ENCODE assay signal across 8 cellular contexts in genomic region chr11:32829157-32829679, GRCh38. TPM values are rescaled to one million over a fixed set of nuclear protein-coding genes. Genes with fewer than 3 reads are reported as not detected.
DNase-seq lines count a peak whose midpoint lies in the region; ATAC-seq and TF ChIP-seq lines count a peak whose summit lies in the region.

No MANE protein-coding gene starts in this region.

- TF ChIP-seq RAD21 in neural cell (conservative IDR thresholded peaks at IDR 0.05) = no peak

- H3K9me3 Mint-ChIP-seq in activated CD8-positive, alpha-beta memory T cell treated with anti-CD3 and anti-CD28 coated beads, Interleukin-2, amount 10 ng/mL, durations not matched to agents 7 days and 5 days (ENCODE audit: low read depth) = no peaks in the 10 kb centered on the region
- no peaks in the 10 kb centered on the region for H3K9me3 Mint-ChIP-seq in endothelial cell (ENCODE audit: unreplicated experiment)

- CTCF ChIA-PET in activated CD8-positive, alpha-beta memory T cell treated with anti-CD3 and anti-CD28 coated beads, Interleukin-2, amount 10 ng/mL, durations not matched to agents 7 days and 5 days (lab: Charles Lee) = no interaction called here
- CTCF ChIA-PET in OCI-LY7 (lab: Charles Lee; ENCODE audit: unreplicated experiment) = no interaction called here

- no peaks in the 10 kb centered on the region for H3K36me3 ChIP-seq in OCI-LY7 (ENCODE audit: insufficient read depth, low read length)
- no peaks in the 10 kb centered on the region for H3K36me3 ChIP-seq in neural cell (ENCODE audit: insufficient read depth, low read length)

- H3K27me3 Mint-ChIP-seq in activated CD8-positive, alpha-beta memory T cell treated with anti-CD3 and anti-CD28 coated beads, Interleukin-2, amount 10 ng/mL, durations not matched to agents 7 days and 5 days = peaks cover 26% of the 10 kb centered on the region
- peaks cover 1% of the 10 kb centered on the region for H3K27me3 Mint-ChIP-seq in endothelial cell (ENCODE audit: unreplicated experiment)

- intact Hi-C loops in OCI-LY7 (cut with micrococcal nuclease; ENCODE audit: unreplicated experiment) = loop anchor here (5.0 kb wide), 1 partner anchor 38 kb away; no protein-coding TSS in a partner anchor

- H3K4me1 Mint-ChIP-seq in activated CD8-positive, alpha-beta memory T cell treated with anti-CD3 and anti-CD28 coated beads, Interleukin-2, amount 10 ng/mL, durations not matched to agents 7 days and 5 days = peaks cover 14% of the 10 kb centered on the region
- no peaks in the 10 kb centered on the region for H3K4me1 Mint-ChIP-seq in endothelial cell (ENCODE audit: unreplicated experiment)

- H3K4me3 Mint-ChIP-seq in activated CD8-positive, alpha-beta memory T cell treated with anti-CD3 and anti-CD28 coated beads, Interleukin-2, amount 10 ng/mL, durations not matched to agents 7 days and 5 days = peak overlapping the region; percentile 86
- peak overlapping the region; percentile 87 for H3K4me3 Mint-ChIP-seq in endothelial cell (ENCODE audit: unreplicated experiment)

- H3F3A ChIP-seq in neural cell (ENCODE audit: insufficient read depth, low read length, poor library complexity, severe bottlenecking) = no peaks in the 10 kb centered on the region

- H3K4me3 ChIP-seq in OCI-LY7 (ENCODE audit: low read depth, low read length, poor library complexity, severe bottlenecking) (peak overlapping the region; percentile 56), neural cell (ENCODE audit: low read length) (peak overlapping the region; percentile 65)

- H3K9me2 ChIP-seq in OCI-LY7 (ENCODE audit: insufficient read depth, low read length) (no peaks in the 10 kb centered on the region), neural cell (ENCODE audit: insufficient read depth, low read length) (no peaks in the 10 kb centered on the region)

- ATAC-seq in activated CD8-positive, alpha-beta memory T cell treated with anti-CD3 and anti-CD28 coated beads, Interleukin-2, amount 10 ng/mL, durations not matched to agents 7 days and 5 days = peak; percentile 50
- peak; percentile 47 for ATAC-seq in HG02610 (IDR thresholded peaks at IDR 0.05; ENCODE audit: unreplicated experiment)

- BruUV-seq in OCI-LY7 (replicated peaks; lab: Mats Ljungman, UMichigan) = no TSS peak

- H3K4me2 ChIP-seq in OCI-LY7 (ENCODE audit: low read length) (peak overlapping the region; percentile 60), neural cell (ENCODE audit: low read length) (no peak overlapping the region)

- TF ChIP-seq EP300 in neural cell (conservative IDR thresholded peaks at IDR 0.05; ENCODE audit: poor library complexity, severe bottlenecking) = no peak

- peaks cover 40% of the 10 kb centered on the region for H3K27me3 ChIP-seq in neural cell (ENCODE audit: insufficient read depth, low read depth, low read length)

- DNase-seq in activated CD8-positive, alpha-beta memory T cell treated with anti-CD3 and anti-CD28 coated beads, Interleukin-2, amount 10 ng/mL, durations not matched to agents 7 days and 5 days = no peak
- DNase-seq in activated CD8-positive, alpha-beta memory T cell treated with anti-CD3 and anti-CD28 coated beads, Interleukin-2, amount 50 U/mL, for 4 hours = no peak
- DNase-seq in OCI-LY7 (ENCODE audit: low spot score) (no peak), endothelial cell (ENCODE audit: low spot score) (no peak), NCI-H2171 treated with DMSO at 0.1 percent for 48 hours (lab: John Stamatoyannopoulos, UW) (no peak), T-helper 9 cell (no peak)

- H2AFZ ChIP-seq in OCI-LY7 (ENCODE audit: low read length) (peak overlapping the region; percentile 65; the same call in 1 of the 2 replicates), neural cell (ENCODE audit: low read depth, low read length) (no peak overlapping the region)

- peak overlapping the region; percentile 77 for H3K27ac Mint-ChIP-seq in activated CD8-positive, alpha-beta memory T cell treated with anti-CD3 and anti-CD28 coated beads, Interleukin-2, amount 10 ng/mL, durations not matched to agents 7 days and 5 days
- no peak overlapping the region for H3K27ac Mint-ChIP-seq in endothelial cell (ENCODE audit: unreplicated experiment)

- H3K9ac ChIP-seq in neural cell (ENCODE audit: low read length) = peak overlapping the region; percentile 5

- TF ChIP-seq CTCF in OCI-LY7 (conservative IDR thresholded peaks at IDR 0.05; ENCODE audit: low read length) (no peak), endothelial cell (IDR thresholded peaks at IDR 0.05; ENCODE audit: unreplicated experiment) (no peak), neural cell (IDR thresholded peaks at IDR 0.05; ENCODE audit: poor library complexity, severe bottlenecking) (no peak)

- H4K20me1 ChIP-seq in OCI-LY7 (ENCODE audit: insufficient read depth, low read length) (no peaks in the 10 kb centered on the region), neural cell (ENCODE audit: insufficient read depth) (no peaks in the 10 kb centered on the region)

- POLR2A ChIA-PET in OCI-LY7 (lab: Charles Lee) = interaction anchor here (0.8 kb wide), 1 partner anchor 12 kb away, joined by 6 read pairs; no protein-coding TSS in a partner anchor

- H3K9me3 ChIP-seq in OCI-LY7 (ENCODE audit: low read length) = no peaks in the 10 kb centered on the region
- no peaks in the 10 kb centered on the region for H3K9me3 ChIP-seq in neural cell (ENCODE audit: low read length)

- H3K79me2 ChIP-seq in OCI-LY7 (ENCODE audit: insufficient read depth, low read depth, low read length) (no peaks in the 10 kb centered on the region), neural cell (replicated peaks; ENCODE audit: insufficient read depth, low read length) (no peaks in the 10 kb centered on the region)

- no peak overlapping the region for H3K27ac ChIP-seq in OCI-LY7 (ENCODE audit: low read depth, low read length, poor library complexity, severe bottlenecking)
- H3K27ac ChIP-seq in neural cell (ENCODE audit: low read length) = no peak overlapping the region

- H3K4me1 ChIP-seq in OCI-LY7 (ENCODE audit: insufficient read depth, low read length, poor library complexity, severe bottlenecking) = no peaks in the 10 kb centered on the region

- H3K36me3 Mint-ChIP-seq in activated CD8-positive, alpha-beta memory T cell treated with anti-CD3 and anti-CD28 coated beads, Interleukin-2, amount 10 ng/mL, durations not matched to agents 7 days and 5 days = no peaks in the 10 kb centered on the region
- no peaks in the 10 kb centered on the region for H3K36me3 Mint-ChIP-seq in endothelial cell (ENCODE audit: low read depth, unreplicated experiment)

TF ChIP-seq in neural cell, 6 proteins besides CTCF, POLR2A, EP300 and RAD21:
- TF ChIP-seq EZH2 (IDR thresholded peaks at IDR 0.05; ENCODE audit: borderline replicate concordance, insufficient read depth, low read length, poor library complexity, severe bottlenecking) (no peak), MXI1 (conservative IDR thresholded peaks at IDR 0.05; ENCODE audit: poor library complexity, severe bottlenecking) (no peak), REST (IDR thresholded peaks at IDR 0.05; ENCODE audit: borderline replicate concordance) (no peak), POLR2AphosphoS5 (IDR thresholded peaks at IDR 0.05) (no peak), SMC3 (conservative IDR thresholded peaks at IDR 0.05; ENCODE audit: poor library complexity) (no peak), TAF1 (IDR thresholded peaks at IDR 0.05; ENCODE audit: low read depth) (no peak)
TF ChIP-seq in neural cell: peak in this region for 0.

RNA-seq across cellular contexts. Expression of gene PRRG4, which starts 0.5 kb away (rescaled TPM):
- 1 to 10 TPM in 1 of 2 experiments, under 1 TPM in 1; 0.55 to 1.9 TPM for total RNA-seq in activated CD8-positive, alpha-beta memory T cell treated with anti-CD3 and anti-CD28 coated beads, Interleukin-2, amount 10 ng/mL, durations not matched to agents 7 days and 5 days
- total RNA-seq in OCI-LY7 (2014; rRNA removed; shearing (Covaris generic)) = not detected in 2 replicates
- total RNA-seq in OCI-LY7 (2022) (not detected in 2 replicates), endothelial cell (ENCODE audit: unreplicated experiment) (not detected)
- not detected in 2 replicates for polyA plus RNA-seq in neural cell
- under 0.01 TPM in 1 of 2 replicates, not detected in the other for polyA minus RNA-seq in neural cell

RNA-seq across cellular contexts. Expression of gene CCDC73, which starts 34.8 kb away (rescaled TPM):
- under 1 TPM in 1 of 2 experiments, not detected in 1; 0.47 TPM for total RNA-seq in activated CD8-positive, alpha-beta memory T cell treated with anti-CD3 and anti-CD28 coated beads, Interleukin-2, amount 10 ng/mL, durations not matched to agents 7 days and 5 days
- not detected in 2 replicates for total RNA-seq in OCI-LY7 (2014; rRNA removed; shearing (Covaris generic))
- total RNA-seq in OCI-LY7 (2022) = not detected in 2 replicates
- total RNA-seq in endothelial cell (ENCODE audit: unreplicated experiment) = not detected
- 0.07 TPM in 1 of 2 replicates, not detected in the other for polyA plus RNA-seq in neural cell
- not detected in 2 replicates for polyA minus RNA-seq in neural cell
